In genomic region chr2:109272461-109272860, GRCh38 we compare ENCODE assay signal across 10 cellular contexts.
"Had no signal": no experiment of that assay in that cellular context is flagged by ENCODE, and none has a peak within 500 bp of the region (broad histone marks: within the 10 kb centered on the region; RNA-seq: fewer than 3 reads in every experiment).

No MANE protein-coding gene starts in this region.

- H3K4me3 ChIP-seq: body of pancreas had no signal

- H3K9me3 ChIP-seq: body of pancreas had no signal

- ATAC-seq: body of pancreas; stimulated activated naive CD8-positive, alpha-beta T cell treated with anti-CD3 and anti-CD28 coated beads, Interleukin-15, Interleukin-2, amounts not matched to agents 100 U/mL and 50 U/mL, for 24 hours; WTC11 had no signal

- FAIRE-seq: endometrium had no signal

- DNase-seq: activated naive CD4-positive, alpha-beta T cell treated with Interleukin-2 at 50 U/mL for 16 hours; activated T-cell treated with anti-CD3 and anti-CD28 coated beads, Interleukin-2, amount 50 U/mL, for 24 hours; body of pancreas; caudate nucleus; effector CD4-positive, alpha-beta T cell; stimulated activated CD4-positive, alpha-beta T cell treated with anti-CD3 and anti-CD28 coated beads, Interleukin-4, amount 100 ng/mL, for 24 hours; stimulated activated naive CD8-positive, alpha-beta T cell treated with anti-CD3 and anti-CD28 coated beads, Interleukin-15, Interleukin-2, amounts not matched to agents 100 U/mL and 50 U/mL, for 24 hours; T1000 had no signal

- H3K27me3 ChIP-seq: body of pancreas had no signal

- H3K27ac ChIP-seq: body of pancreas had no signal
